In genomic region chr2:54579682-54580349, GRCh38 we compare ENCODE assay signal across 8 cellular contexts.
DNase-seq lines count a peak whose midpoint lies in the region; ATAC-seq and TF ChIP-seq lines count a peak whose summit lies in the region.

No MANE protein-coding gene starts in this region.

- peaks cover 76% of the 10 kb centered on the region for H3K79me2 ChIP-seq in parathyroid adenoma

- H3K4me2 ChIP-seq in parathyroid adenoma (ENCODE audit: low read length) = peak overlapping the region; percentile 5

- no peak for TF ChIP-seq POLR2A in GM18505 (IDR thresholded peaks at IDR 0.05; ENCODE audit: borderline replicate concordance, extremely low read depth, insufficient read depth, insufficient read length)
- TF ChIP-seq POLR2A in body of pancreas (IDR thresholded peaks at IDR 0.05) = peak in 1 of 3 donors; percentile 5

- no peaks in the 10 kb centered on the region for H3K9me3 ChIP-seq in body of pancreas
- no peaks in the 10 kb centered on the region for H3K9me3 ChIP-seq in parathyroid adenoma (ENCODE audit: control insufficient read depth, low read length)

- peak; percentile 64 for ATAC-seq in GM18505 (IDR thresholded peaks at IDR 0.05; ENCODE audit: unreplicated experiment)
- peak; percentile 73 for ATAC-seq in GM21723 (IDR thresholded peaks at IDR 0.05; ENCODE audit: unreplicated experiment)
- ATAC-seq in body of pancreas = peak; percentile 48
- ATAC-seq in omental fat pad (ENCODE audit: low FRiP score) = no peak

- H2AFZ ChIP-seq in parathyroid adenoma = no peak overlapping the region

- no peaks in the 10 kb centered on the region for H3K27me3 ChIP-seq in body of pancreas
- H3K27me3 ChIP-seq in parathyroid adenoma (ENCODE audit: control insufficient read depth, insufficient read depth, low read length) = no peaks in the 10 kb centered on the region

- DNase-seq in Kasumi-1 (lab: John Stamatoyannopoulos, UW) (peak; percentile 49 to 54), body of pancreas (peak in 2 of 4 donors; percentile 31 to 63), cerebellum (ENCODE audit: low spot score) (no peak), omental fat pad (ENCODE audit: low spot score) (no peak), retina (no peak)

- H3K4me3 ChIP-seq in body of pancreas = no peak overlapping the region
- no peak overlapping the region for H3K4me3 ChIP-seq in parathyroid adenoma (ENCODE audit: low read depth, low read length)

- 6 to 7% methylated on average over 6 of the region's 6 CpGs for WGBS in body of pancreas, 2 donors

- H3K27ac ChIP-seq in body of pancreas = peak overlapping the region; percentile 50 to 82 (median 68)
- H3K27ac ChIP-seq in parathyroid adenoma = no peak overlapping the region

- H3K36me3 ChIP-seq in body of pancreas (replicated peaks in 1 of 2; ENCODE audit: insufficient read depth in 1 of 2, low read depth in 2 of 2) (no peaks in the 10 kb centered on the region), parathyroid adenoma (ENCODE audit: control insufficient read depth, insufficient read depth, low read length) (no peaks in the 10 kb centered on the region)

- no peak overlapping the region for H3K9ac ChIP-seq in parathyroid adenoma

- TF ChIP-seq CTCF in body of pancreas (IDR thresholded peaks at IDR 0.05) (no peak), parathyroid adenoma (IDR thresholded peaks at IDR 0.05) (no peak), omental fat pad (IDR thresholded peaks at IDR 0.05) (no peak)

- H3K4me1 ChIP-seq in body of pancreas (peaks cover 85% of the 10 kb centered on the region), parathyroid adenoma (peaks cover 44% of the 10 kb centered on the region)

- intact Hi-C loops in body of pancreas (cut with DNase I) = no loop called here

Comparison
In these comparisons a context has a peak if more than half of its experiments do, and no peak if none do; other contexts are left out.
1. DNase-seq: peak in Kasumi-1 (2 of 2); none in cerebellum (single experiment), omental fat pad (single experiment) and retina (single experiment).